ENCODE assay signal across 7 cellular contexts in genomic region chr2:12915792-12916191, GRCh38.
"Had no signal": no experiment of that assay in that cellular context is flagged by ENCODE, and none has a peak within 500 bp of the region (broad histone marks: within the 10 kb centered on the region; RNA-seq: fewer than 3 reads in every experiment).

No MANE protein-coding gene starts in this region.

- H3K36me3 ChIP-seq: gastrocnemius medialis, ovary, tibial nerve, vagina had no signal

- DNase-seq: activated naive CD4-positive, alpha-beta T cell treated with anti-CD3 and anti-CD28 coated beads for 36 hours; gastrocnemius medialis; ovary; retina; small intestine had no signal

- H3K4me3 ChIP-seq: gastrocnemius medialis, ovary, tibial nerve, vagina had no signal

- H3K9me3 ChIP-seq: gastrocnemius medialis, ovary, tibial nerve, vagina had no signal

- H3K27ac ChIP-seq: gastrocnemius medialis, ovary, tibial nerve, vagina had no signal

- H3K27me3 ChIP-seq: gastrocnemius medialis, ovary, tibial nerve, vagina had no signal
